Comparison of ENCODE assay signal across 8 cellular contexts in genomic region chr20:63519765-63520593, GRCh38. TPM values are rescaled to one million over a fixed set of nuclear protein-coding genes. Genes with fewer than 3 reads are reported as not detected.
DNase-seq lines count a peak whose midpoint lies in the region; ATAC-seq and TF ChIP-seq lines count a peak whose summit lies in the region.

No MANE protein-coding gene starts in this region.

- peak; percentile 34 for TF ChIP-seq CTCF in AG10803 (conservative IDR thresholded peaks at IDR 0.05; ENCODE audit: low read length)

- H3K27me3 ChIP-seq in iPS DF 6.9 (ENCODE audit: control insufficient read depth, insufficient read depth, low read length) (no peaks in the 10 kb centered on the region), skeletal muscle satellite cell (ENCODE audit: control insufficient read depth, insufficient read depth, low read length) (no peaks in the 10 kb centered on the region)

- peak overlapping the region; percentile 75 for H3K4me2 ChIP-seq in skeletal muscle satellite cell (ENCODE audit: low read length)

- peak overlapping the region; percentile 98 for H3K9ac ChIP-seq in skeletal muscle satellite cell (ENCODE audit: low read depth, low read length)

- DNase-seq in AG10803 (ENCODE audit: low read depth) (peak; percentile 45), SK-N-DZ (ENCODE audit: low spot score) (peak; percentile 80), iPS DF 6.9 (ENCODE audit: low read depth, low spot score) (no peak), inferior parietal cortex (ENCODE audit: extremely low spot score) (no peak)

- ATAC-seq in GM19025 (IDR thresholded peaks at IDR 0.05; ENCODE audit: low read depth, unreplicated experiment) (peak; percentile 39), HG03196 (IDR thresholded peaks at IDR 0.05; ENCODE audit: unreplicated experiment) (peak; percentile 30)

- H3K27ac ChIP-seq in angular gyrus (ENCODE audit: low read depth, low read length) = peak overlapping the region; percentile 22
- H3K27ac ChIP-seq in iPS DF 6.9 (ENCODE audit: low read length) = no peak overlapping the region

- WGBS in iPS DF 6.9 (ENCODE audit: insufficient coverage, insufficient read length) = no CpG with 5 or more reads among the region's 73 CpGs

- H3K9me3 ChIP-seq in iPS DF 6.9 (ENCODE audit: control insufficient read depth, insufficient read depth, low read length) (no peaks in the 10 kb centered on the region), skeletal muscle satellite cell (replicated peaks; ENCODE audit: low read length) (no peaks in the 10 kb centered on the region)

- peak overlapping the region; percentile 69 for H3K4me3 ChIP-seq in AG10803 (ENCODE audit: low read length)
- H3K4me3 ChIP-seq in iPS DF 6.9 (ENCODE audit: low read length) = peak overlapping the region; percentile 93; the same call in 1 of the 2 replicates
- peak overlapping the region; percentile 91 for H3K4me3 ChIP-seq in skeletal muscle satellite cell (ENCODE audit: low read length)

- H3K36me3 ChIP-seq in iPS DF 6.9 (ENCODE audit: control insufficient read depth, insufficient read depth, low read length) (peaks cover 13% of the 10 kb centered on the region; the same call in 1 of the 2 replicates), skeletal muscle satellite cell (ENCODE audit: insufficient read depth, low read length) (peaks cover 26% of the 10 kb centered on the region)

- H3K4me1 ChIP-seq in iPS DF 6.9 (ENCODE audit: control insufficient read depth, insufficient read depth, low read length) = peaks cover 4% of the 10 kb centered on the region
- H3K4me1 ChIP-seq in skeletal muscle satellite cell (ENCODE audit: control insufficient read depth, insufficient read depth, low read length) = peaks cover 13% of the 10 kb centered on the region

RNA-seq across cellular contexts. Expression of gene PPDPF, which starts 0.6 kb away (rescaled TPM):
- polyA plus RNA-seq in SK-N-DZ (2014; cell fraction: cytosol; rRNA removed) = 57.4 and 64.4 TPM in 2 replicates
- polyA plus RNA-seq in SK-N-DZ (2014; cell fraction: nucleus; rRNA removed) = 31.6 and 40.3 TPM in 2 replicates
- total RNA-seq in skeletal muscle satellite cell (2012; rRNA removed) = 86.4 and 100 TPM in 2 replicates

RNA-seq across cellular contexts. Expression of gene PTK6, which starts 17.2 kb away (rescaled TPM):
- not detected in 2 replicates for polyA plus RNA-seq in SK-N-DZ (2014; cell fraction: cytosol; rRNA removed)
- not detected in 2 replicates for polyA plus RNA-seq in SK-N-DZ (2014; cell fraction: nucleus; rRNA removed)
- 0.22 and 0.25 TPM in 2 replicates for total RNA-seq in skeletal muscle satellite cell (2012; rRNA removed)

RNA-seq across cellular contexts. Expression of gene EEF1A2, which starts 21.1 kb away (rescaled TPM):
- polyA plus RNA-seq in SK-N-DZ (2014; cell fraction: cytosol; rRNA removed) = 753 and 802 TPM in 2 replicates
- 489 and 497 TPM in 2 replicates for polyA plus RNA-seq in SK-N-DZ (2014; cell fraction: nucleus; rRNA removed)
- 0.44 TPM in 1 of 2 replicates, not detected in the other for total RNA-seq in skeletal muscle satellite cell (2012; rRNA removed)

RNA-seq across cellular contexts. Expression of gene SRMS, which starts 27.6 kb away (rescaled TPM):
- not detected in 2 replicates for polyA plus RNA-seq in SK-N-DZ (2014; cell fraction: cytosol; rRNA removed)
- polyA plus RNA-seq in SK-N-DZ (2014; cell fraction: nucleus; rRNA removed) = not detected in 2 replicates
- total RNA-seq in skeletal muscle satellite cell (2012; rRNA removed) = not detected in 2 replicates

RNA-seq across cellular contexts. Expression of gene FNDC11, which starts 34.0 kb away (rescaled TPM):
- 0.09 and 0.43 TPM in 2 replicates for polyA plus RNA-seq in SK-N-DZ (2014; cell fraction: cytosol; rRNA removed)
- polyA plus RNA-seq in SK-N-DZ (2014; cell fraction: nucleus; rRNA removed) = 0.76 and 0.86 TPM in 2 replicates
- 0.44 TPM in 1 of 2 replicates, not detected in the other for total RNA-seq in skeletal muscle satellite cell (2012; rRNA removed)

Comparison
In these comparisons a context has a peak if more than half of its experiments do, and no peak if none do; other contexts are left out.
1. DNase-seq: peak in AG10803 (single experiment) and SK-N-DZ (single experiment); none in iPS DF 6.9 (single experiment) and inferior parietal cortex (single experiment).
2. Peak in every context shown above with its lines, with median percentiles within 50 percentile points of each other: H3K4me3 ChIP-seq.